In genomic region chr2:72993147-72993546, GRCh38 we compare ENCODE assay signal across 8 cellular contexts.
DNase-seq lines count a peak whose midpoint lies in the region; ATAC-seq and TF ChIP-seq lines count a peak whose summit lies in the region.

No MANE protein-coding gene starts in this region.

- TF ChIP-seq CTCF in RWPE2 (IDR thresholded peaks at IDR 0.05; ENCODE audit: poor library complexity, severe bottlenecking) (peak; percentile 80), ascending aorta (IDR thresholded peaks at IDR 0.05) (peak; percentile 80 to 85 (median 82))

- H3K4me3 ChIP-seq in RWPE2 (ENCODE audit: severe bottlenecking) (no peak overlapping the region), ascending aorta (no peak overlapping the region), iPS DF 6.9 (ENCODE audit: low read length) (no peak overlapping the region)

- peak; percentile 31 for DNase-seq in Caki2 (ENCODE audit: low read depth)
- peak; percentile 19 for DNase-seq in RWPE2 (ENCODE audit: low spot score)
- peak in 1 of 2 donors; percentile 64 for DNase-seq in ascending aorta (ENCODE audit: low spot score in 2 of 2)
- peak; percentile 64 for DNase-seq in iPS DF 6.9 (ENCODE audit: low read depth, low spot score)
- DNase-seq in stimulated activated CD4-positive, alpha-beta T cell treated with anti-CD3 and anti-CD28 coated beads, Interleukin-2, amount 100 ng/mL, for 48 hours: peak; percentile 47 to 50
- DNase-seq in DMS153 treated with DMSO at 0.1 percent for 48 hours (lab: John Stamatoyannopoulos, UW; ENCODE audit: unreplicated experiment): no peak
- no peak for DNase-seq in occipital lobe (lab: John Stamatoyannopoulos, UW)

- H3K36me3 ChIP-seq in RWPE2 (ENCODE audit: low read depth) (no peaks in the 10 kb centered on the region), ascending aorta (peaks cover under 1 to 3% of the 10 kb centered on the region in 2 donors), iPS DF 6.9 (ENCODE audit: control insufficient read depth, insufficient read depth, low read length) (no peaks in the 10 kb centered on the region)

- H3K27ac ChIP-seq in RWPE2 (ENCODE audit: poor library complexity, severe bottlenecking) (no peak overlapping the region), ascending aorta (no peak overlapping the region), iPS DF 6.9 (ENCODE audit: low read length) (no peak overlapping the region)

- intact Hi-C loops in ascending aorta (cut with DNase I): loop anchor here (2.0 to 5.0 kb wide), 4 partner anchors 39 to 184 kb away; partner anchors contain the start of gene SFXN5

- ATAC-seq in GM21786 (IDR thresholded peaks at IDR 0.05; ENCODE audit: unreplicated experiment) (peak; percentile 68), RWPE2 (ENCODE audit: low read depth) (peak; percentile 44; the same call in 1 of the 3 replicates)

- H3K4me1 ChIP-seq in RWPE2 (ENCODE audit: insufficient read depth, poor library complexity, severe bottlenecking): no peaks in the 10 kb centered on the region
- no peaks in the 10 kb centered on the region for H3K4me1 ChIP-seq in ascending aorta
- H3K4me1 ChIP-seq in iPS DF 6.9 (ENCODE audit: control insufficient read depth, insufficient read depth, low read length): no peaks in the 10 kb centered on the region

- in situ Hi-C loops in Caki2 (cut with HindIII; ENCODE audit: low pct_unique_long_range_greater_than_20kb, low sequenced_read_pairs): no loop called here

- no peaks in the 10 kb centered on the region for H3K27me3 ChIP-seq in RWPE2 (ENCODE audit: insufficient read depth, poor library complexity, severe bottlenecking)
- H3K27me3 ChIP-seq in ascending aorta: no peaks in the 10 kb centered on the region
- H3K27me3 ChIP-seq in iPS DF 6.9 (ENCODE audit: control insufficient read depth, insufficient read depth, low read length): no peaks in the 10 kb centered on the region

- H3K9me3 ChIP-seq in RWPE2 (ENCODE audit: severe bottlenecking) (no peaks in the 10 kb centered on the region), ascending aorta (no peaks in the 10 kb centered on the region), iPS DF 6.9 (ENCODE audit: control insufficient read depth, insufficient read depth, low read length) (no peaks in the 10 kb centered on the region)

- no CpG with 5 or more reads among the region's 2 CpGs for WGBS in iPS DF 6.9 (ENCODE audit: insufficient coverage, insufficient read length)

Comparison
In these comparisons a context has a peak if more than half of its experiments do, and no peak if none do; other contexts are left out.
1. DNase-seq: peak in Caki2 (single experiment), RWPE2 (single experiment), iPS DF 6.9 (single experiment) and stimulated activated CD4-positive, alpha-beta T cell treated with anti-CD3 and anti-CD28 coated beads, Interleukin-2, amount 100 ng/mL, for 48 hours (2 of 2); none in DMS153 treated with DMSO at 0.1 percent for 48 hours (single experiment) and occipital lobe (single experiment).